Comparison of ENCODE assay signal across 1 cellular context in the genomic region with DNA sequence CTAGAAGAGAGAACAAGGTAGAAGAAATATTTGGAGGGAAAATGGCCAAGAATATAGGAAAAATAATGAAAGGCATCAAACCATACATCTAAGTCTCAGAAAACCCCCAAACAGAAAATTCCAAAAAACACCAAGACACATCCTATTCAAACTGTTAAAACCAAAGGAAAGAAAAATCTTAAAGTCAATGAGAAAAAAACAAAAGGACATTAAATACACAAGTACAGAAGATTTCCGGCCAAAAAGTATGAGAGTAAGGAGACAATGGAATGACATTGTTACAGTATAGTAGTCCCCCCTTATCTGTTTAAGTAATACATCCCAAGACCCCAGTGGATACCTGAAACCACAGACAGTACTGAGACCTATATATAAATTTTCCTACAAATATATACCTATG.
A peak's percentile ranks its signal among the peaks of the same experiment; 100 is the strongest.
TF ChIP-seq lines count a peak whose summit lies in the region.

No MANE protein-coding gene starts in this region.

TF ChIP-seq in K562, 482 proteins besides CTCF, POLR2A, EP300 and RAD21 (continued from another document and continues in another):
- TF ChIP-seq, protein P1, sequence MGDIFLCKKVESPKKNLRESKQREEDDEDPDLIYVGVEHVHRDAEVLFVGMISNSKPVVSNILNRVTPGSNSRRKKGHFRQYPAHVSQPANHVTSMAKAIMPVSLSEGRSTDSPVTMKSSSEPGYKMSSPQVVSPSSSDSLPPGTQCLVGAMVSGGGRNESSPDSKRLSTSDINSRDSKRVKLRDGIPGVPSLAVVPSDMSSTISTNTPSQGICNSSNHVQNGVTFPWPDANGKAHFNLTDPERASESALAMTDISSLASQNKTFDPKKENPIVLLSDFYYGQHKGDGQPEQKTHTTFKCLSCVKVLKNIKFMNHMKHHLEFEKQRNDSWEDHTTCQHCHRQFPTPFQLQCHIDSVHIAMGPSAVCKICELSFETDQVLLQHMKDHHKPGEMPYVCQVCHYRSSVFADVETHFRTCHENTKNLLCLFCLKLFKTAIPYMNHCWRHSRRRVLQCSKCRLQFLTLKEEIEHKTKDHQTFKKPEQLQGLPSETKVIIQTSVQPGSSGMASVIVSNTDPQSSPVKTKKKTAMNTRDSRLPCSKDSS (IDR thresholded peaks at IDR 0.05; ENCODE audit: low read depth, partially characterized antibody): peak; percentile 91
- TF ChIP-seq, protein P2, sequence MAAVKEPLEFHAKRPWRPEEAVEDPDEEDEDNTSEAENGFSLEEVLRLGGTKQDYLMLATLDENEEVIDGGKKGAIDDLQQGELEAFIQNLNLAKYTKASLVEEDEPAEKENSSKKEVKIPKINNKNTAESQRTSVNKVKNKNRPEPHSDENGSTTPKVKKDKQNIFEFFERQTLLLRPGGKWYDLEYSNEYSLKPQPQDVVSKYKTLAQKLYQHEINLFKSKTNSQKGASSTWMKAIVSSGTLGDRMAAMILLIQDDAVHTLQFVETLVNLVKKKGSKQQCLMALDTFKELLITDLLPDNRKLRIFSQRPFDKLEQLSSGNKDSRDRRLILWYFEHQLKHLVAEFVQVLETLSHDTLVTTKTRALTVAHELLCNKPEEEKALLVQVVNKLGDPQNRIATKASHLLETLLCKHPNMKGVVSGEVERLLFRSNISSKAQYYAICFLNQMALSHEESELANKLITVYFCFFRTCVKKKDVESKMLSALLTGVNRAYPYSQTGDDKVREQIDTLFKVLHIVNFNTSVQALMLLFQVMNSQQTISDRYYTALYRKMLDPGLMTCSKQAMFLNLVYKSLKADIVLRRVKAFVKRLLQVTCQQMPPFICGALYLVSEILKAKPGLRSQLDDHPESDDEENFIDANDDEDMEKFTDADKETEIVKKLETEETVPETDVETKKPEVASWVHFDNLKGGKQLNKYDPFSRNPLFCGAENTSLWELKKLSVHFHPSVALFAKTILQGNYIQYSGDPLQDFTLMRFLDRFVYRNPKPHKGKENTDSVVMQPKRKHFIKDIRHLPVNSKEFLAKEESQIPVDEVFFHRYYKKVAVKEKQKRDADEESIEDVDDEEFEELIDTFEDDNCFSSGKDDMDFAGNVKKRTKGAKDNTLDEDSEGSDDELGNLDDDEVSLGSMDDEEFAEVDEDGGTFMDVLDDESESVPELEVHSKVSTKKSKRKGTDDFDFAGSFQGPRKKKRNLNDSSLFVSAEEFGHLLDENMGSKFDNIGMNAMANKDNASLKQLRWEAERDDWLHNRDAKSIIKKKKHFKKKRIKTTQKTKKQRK (IDR thresholded peaks at IDR 0.05; ENCODE audit: borderline replicate concordance, low read depth, low read length): no peak
- TF ChIP-seq ZNF431 (CRISPR knock-in tag; IDR thresholded peaks at IDR 0.05) (no peak), ZNF445 (CRISPR knock-in tag; IDR thresholded peaks at IDR 0.05; ENCODE audit: low read depth) (no peak), ZNF24 (IDR thresholded peaks at IDR 0.05) (no peak), MCM7 (IDR thresholded peaks at IDR 0.05) (no peak), SAP30 (IDR thresholded peaks at IDR 0.05; ENCODE audit: borderline replicate concordance, insufficient read depth, low read depth, low read length, poor library complexity, severe bottlenecking) (no peak), TRIM28 (IDR thresholded peaks at IDR 0.05) (peak; percentile 98), SP1 (CRISPR knock-in tag; IDR thresholded peaks at IDR 0.05) (no peak), ESRRB (CRISPR knock-in tag; IDR thresholded peaks at IDR 0.05; ENCODE audit: borderline replicate concordance) (no peak), NFIC (IDR thresholded peaks at IDR 0.05) (no peak), RNF2 (IDR thresholded peaks at IDR 0.05) (no peak), DACH1 (IDR thresholded peaks at IDR 0.05; ENCODE audit: partially characterized antibody) (no peak), XRCC3 (IDR thresholded peaks at IDR 0.05) (peak; percentile 86), DIDO1 (tag; IDR thresholded peaks at IDR 0.05; ENCODE audit: low read depth) (no peak)
- TF ChIP-seq, protein P3, sequence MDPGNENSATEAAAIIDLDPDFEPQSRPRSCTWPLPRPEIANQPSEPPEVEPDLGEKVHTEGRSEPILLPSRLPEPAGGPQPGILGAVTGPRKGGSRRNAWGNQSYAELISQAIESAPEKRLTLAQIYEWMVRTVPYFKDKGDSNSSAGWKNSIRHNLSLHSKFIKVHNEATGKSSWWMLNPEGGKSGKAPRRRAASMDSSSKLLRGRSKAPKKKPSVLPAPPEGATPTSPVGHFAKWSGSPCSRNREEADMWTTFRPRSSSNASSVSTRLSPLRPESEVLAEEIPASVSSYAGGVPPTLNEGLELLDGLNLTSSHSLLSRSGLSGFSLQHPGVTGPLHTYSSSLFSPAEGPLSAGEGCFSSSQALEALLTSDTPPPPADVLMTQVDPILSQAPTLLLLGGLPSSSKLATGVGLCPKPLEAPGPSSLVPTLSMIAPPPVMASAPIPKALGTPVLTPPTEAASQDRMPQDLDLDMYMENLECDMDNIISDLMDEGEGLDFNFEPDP (CRISPR knock-in tag; IDR thresholded peaks at IDR 0.05): no peak
- TF ChIP-seq, protein P4, sequence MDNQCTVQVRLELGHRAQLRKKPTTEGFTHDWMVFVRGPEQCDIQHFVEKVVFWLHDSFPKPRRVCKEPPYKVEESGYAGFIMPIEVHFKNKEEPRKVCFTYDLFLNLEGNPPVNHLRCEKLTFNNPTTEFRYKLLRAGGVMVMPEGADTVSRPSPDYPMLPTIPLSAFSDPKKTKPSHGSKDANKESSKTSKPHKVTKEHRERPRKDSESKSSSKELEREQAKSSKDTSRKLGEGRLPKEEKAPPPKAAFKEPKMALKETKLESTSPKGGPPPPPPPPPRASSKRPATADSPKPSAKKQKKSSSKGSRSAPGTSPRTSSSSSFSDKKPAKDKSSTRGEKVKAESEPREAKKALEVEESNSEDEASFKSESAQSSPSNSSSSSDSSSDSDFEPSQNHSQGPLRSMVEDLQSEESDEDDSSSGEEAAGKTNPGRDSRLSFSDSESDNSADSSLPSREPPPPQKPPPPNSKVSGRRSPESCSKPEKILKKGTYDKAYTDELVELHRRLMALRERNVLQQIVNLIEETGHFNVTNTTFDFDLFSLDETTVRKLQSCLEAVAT (IDR thresholded peaks at IDR 0.05): no peak
- TF ChIP-seq, protein P5, sequence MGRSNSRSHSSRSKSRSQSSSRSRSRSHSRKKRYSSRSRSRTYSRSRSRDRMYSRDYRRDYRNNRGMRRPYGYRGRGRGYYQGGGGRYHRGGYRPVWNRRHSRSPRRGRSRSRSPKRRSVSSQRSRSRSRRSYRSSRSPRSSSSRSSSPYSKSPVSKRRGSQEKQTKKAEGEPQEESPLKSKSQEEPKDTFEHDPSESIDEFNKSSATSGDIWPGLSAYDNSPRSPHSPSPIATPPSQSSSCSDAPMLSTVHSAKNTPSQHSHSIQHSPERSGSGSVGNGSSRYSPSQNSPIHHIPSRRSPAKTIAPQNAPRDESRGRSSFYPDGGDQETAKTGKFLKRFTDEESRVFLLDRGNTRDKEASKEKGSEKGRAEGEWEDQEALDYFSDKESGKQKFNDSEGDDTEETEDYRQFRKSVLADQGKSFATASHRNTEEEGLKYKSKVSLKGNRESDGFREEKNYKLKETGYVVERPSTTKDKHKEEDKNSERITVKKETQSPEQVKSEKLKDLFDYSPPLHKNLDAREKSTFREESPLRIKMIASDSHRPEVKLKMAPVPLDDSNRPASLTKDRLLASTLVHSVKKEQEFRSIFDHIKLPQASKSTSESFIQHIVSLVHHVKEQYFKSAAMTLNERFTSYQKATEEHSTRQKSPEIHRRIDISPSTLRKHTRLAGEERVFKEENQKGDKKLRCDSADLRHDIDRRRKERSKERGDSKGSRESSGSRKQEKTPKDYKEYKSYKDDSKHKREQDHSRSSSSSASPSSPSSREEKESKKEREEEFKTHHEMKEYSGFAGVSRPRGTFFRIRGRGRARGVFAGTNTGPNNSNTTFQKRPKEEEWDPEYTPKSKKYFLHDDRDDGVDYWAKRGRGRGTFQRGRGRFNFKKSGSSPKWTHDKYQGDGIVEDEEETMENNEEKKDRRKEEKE (IDR thresholded peaks at IDR 0.05; ENCODE audit: borderline replicate concordance in 1 of 2, control insufficient read depth in 1 of 2, low read depth in 2 of 2, low read length in 1 of 2): 0 out of 4 replicates have a peak, but pooled peaks of 1 of the 2 experiments have one; percentile 40
- TF ChIP-seq, protein P6, sequence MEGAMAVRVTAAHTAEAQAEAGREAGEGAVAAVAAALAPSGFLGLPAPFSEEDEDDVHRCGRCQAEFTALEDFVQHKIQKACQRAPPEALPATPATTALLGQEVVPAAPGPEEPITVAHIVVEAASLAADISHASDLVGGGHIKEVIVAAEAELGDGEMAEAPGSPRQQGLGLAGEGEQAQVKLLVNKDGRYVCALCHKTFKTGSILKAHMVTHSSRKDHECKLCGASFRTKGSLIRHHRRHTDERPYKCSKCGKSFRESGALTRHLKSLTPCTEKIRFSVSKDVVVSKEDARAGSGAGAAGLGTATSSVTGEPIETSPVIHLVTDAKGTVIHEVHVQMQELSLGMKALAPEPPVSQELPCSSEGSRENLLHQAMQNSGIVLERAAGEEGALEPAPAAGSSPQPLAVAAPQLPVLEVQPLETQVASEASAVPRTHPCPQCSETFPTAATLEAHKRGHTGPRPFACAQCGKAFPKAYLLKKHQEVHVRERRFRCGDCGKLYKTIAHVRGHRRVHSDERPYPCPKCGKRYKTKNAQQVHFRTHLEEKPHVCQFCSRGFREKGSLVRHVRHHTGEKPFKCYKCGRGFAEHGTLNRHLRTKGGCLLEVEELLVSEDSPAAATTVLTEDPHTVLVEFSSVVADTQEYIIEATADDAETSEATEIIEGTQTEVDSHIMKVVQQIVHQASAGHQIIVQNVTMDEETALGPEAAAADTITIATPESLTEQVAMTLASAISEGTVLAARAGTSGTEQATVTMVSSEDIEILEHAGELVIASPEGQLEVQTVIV (CRISPR knock-in tag; IDR thresholded peaks at IDR 0.05; ENCODE audit: borderline replicate concordance): no peak
- TF ChIP-seq, protein P7, sequence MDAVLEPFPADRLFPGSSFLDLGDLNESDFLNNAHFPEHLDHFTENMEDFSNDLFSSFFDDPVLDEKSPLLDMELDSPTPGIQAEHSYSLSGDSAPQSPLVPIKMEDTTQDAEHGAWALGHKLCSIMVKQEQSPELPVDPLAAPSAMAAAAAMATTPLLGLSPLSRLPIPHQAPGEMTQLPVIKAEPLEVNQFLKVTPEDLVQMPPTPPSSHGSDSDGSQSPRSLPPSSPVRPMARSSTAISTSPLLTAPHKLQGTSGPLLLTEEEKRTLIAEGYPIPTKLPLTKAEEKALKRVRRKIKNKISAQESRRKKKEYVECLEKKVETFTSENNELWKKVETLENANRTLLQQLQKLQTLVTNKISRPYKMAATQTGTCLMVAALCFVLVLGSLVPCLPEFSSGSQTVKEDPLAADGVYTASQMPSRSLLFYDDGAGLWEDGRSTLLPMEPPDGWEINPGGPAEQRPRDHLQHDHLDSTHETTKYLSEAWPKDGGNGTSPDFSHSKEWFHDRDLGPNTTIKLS (IDR thresholded peaks at IDR 0.05; ENCODE audit: borderline replicate concordance, low read depth): no peak
- TF ChIP-seq, protein P8, sequence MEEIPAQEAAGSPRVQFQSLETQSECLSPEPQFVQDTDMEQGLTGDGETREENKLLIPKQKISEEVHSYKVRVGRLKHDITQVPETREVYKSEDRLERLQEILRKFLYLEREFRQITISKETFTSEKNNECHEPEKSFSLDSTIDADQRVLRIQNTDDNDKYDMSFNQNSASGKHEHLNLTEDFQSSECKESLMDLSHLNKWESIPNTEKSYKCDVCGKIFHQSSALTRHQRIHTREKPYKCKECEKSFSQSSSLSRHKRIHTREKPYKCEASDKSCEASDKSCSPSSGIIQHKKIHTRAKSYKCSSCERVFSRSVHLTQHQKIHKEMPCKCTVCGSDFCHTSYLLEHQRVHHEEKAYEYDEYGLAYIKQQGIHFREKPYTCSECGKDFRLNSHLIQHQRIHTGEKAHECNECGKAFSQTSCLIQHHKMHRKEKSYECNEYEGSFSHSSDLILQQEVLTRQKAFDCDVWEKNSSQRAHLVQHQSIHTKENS (CRISPR knock-in tag; IDR thresholded peaks at IDR 0.05): no peak
- TF ChIP-seq, protein P9, sequence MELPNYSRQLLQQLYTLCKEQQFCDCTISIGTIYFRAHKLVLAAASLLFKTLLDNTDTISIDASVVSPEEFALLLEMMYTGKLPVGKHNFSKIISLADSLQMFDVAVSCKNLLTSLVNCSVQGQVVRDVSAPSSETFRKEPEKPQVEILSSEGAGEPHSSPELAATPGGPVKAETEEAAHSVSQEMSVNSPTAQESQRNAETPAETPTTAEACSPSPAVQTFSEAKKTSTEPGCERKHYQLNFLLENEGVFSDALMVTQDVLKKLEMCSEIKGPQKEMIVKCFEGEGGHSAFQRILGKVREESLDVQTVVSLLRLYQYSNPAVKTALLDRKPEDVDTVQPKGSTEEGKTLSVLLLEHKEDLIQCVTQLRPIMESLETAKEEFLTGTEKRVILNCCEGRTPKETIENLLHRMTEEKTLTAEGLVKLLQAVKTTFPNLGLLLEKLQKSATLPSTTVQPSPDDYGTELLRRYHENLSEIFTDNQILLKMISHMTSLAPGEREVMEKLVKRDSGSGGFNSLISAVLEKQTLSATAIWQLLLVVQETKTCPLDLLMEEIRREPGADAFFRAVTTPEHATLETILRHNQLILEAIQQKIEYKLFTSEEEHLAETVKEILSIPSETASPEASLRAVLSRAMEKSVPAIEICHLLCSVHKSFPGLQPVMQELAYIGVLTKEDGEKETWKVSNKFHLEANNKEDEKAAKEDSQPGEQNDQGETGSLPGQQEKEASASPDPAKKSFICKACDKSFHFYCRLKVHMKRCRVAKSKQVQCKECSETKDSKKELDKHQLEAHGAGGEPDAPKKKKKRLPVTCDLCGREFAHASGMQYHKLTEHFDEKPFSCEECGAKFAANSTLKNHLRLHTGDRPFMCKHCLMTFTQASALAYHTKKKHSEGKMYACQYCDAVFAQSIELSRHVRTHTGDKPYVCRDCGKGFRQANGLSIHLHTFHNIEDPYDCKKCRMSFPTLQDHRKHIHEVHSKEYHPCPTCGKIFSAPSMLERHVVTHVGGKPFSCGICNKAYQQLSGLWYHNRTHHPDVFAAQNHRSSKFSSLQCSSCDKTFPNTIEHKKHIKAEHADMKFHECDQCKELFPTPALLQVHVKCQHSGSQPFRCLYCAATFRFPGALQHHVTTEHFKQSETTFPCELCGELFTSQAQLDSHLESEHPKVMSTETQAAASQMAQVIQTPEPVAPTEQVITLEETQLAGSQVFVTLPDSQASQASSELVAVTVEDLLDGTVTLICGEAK (IDR thresholded peaks at IDR 0.05): 0 out of 2 replicates have a peak, but pooled peaks have one; percentile 24
- TF ChIP-seq, protein P9 (CRISPR knock-in tag; IDR thresholded peaks at IDR 0.05): no peak
